ENCODE assay signal across 29 cellular contexts in the genomic region with DNA sequence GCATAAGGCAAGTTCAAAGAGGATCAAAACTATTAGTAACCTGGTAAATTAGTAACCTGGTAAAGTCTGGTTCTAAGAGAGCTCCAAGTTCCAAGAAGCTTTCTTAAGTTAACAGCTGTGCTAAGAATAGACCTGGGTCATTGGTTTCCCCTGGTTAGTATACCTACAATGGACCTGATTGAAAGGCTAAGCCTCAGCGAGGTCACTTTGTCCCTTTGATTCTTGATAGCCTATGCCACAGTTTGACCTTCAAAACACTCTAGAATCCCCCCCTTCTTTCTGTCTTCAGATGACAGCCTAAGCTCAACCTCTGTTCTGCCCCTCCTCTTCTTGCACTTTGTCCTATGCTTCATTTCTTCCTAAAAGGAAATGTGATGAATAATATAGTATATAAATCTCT.
"Had no signal": no experiment of that assay in that cellular context is flagged by ENCODE, and none has a peak within 500 bp of the region (broad histone marks: within the 10 kb centered on the region; RNA-seq: fewer than 3 reads in every experiment).

No MANE protein-coding gene starts in this region.

- ATAC-seq: effector memory CD8-positive, alpha-beta T cell; esophagus mucosa; foreskin keratinocyte; gastrocnemius medialis; gastroesophageal sphincter; heart left ventricle; heart right ventricle had no signal

- H3K27ac Mint-ChIP-seq: dendritic cell treated with granulocyte-macrophage colony-stimulating factor and Interleukin-4, amounts not matched to agents 40 ng/mL and 50 ng/mL, for 4 days; effector memory CD8-positive, alpha-beta T cell; endodermal cell had no signal

- H3K27me3 ChIP-seq: colonic mucosa, esophagus muscularis mucosa, esophagus squamous epithelium, gastrocnemius medialis had no signal

- FAIRE-seq: colon, endometrium, endothelial cell of umbilical vein, frontal cortex had no signal

- H3K9me3 ChIP-seq: colonic mucosa, esophagus muscularis mucosa, esophagus squamous epithelium, gastrocnemius medialis, gastroesophageal sphincter, heart left ventricle had no signal

- H3K4me3 Mint-ChIP-seq: dendritic cell treated with granulocyte-macrophage colony-stimulating factor and Interleukin-4, amounts not matched to agents 40 ng/mL and 50 ng/mL, for 4 days; effector memory CD8-positive, alpha-beta T cell; endodermal cell had no signal

- H3K4me3 ChIP-seq: colonic mucosa, coronary artery, dorsolateral prefrontal cortex, esophagus muscularis mucosa, esophagus squamous epithelium, gastrocnemius medialis, gastroesophageal sphincter, heart left ventricle, heart right ventricle had no signal

- H3K27me3 Mint-ChIP-seq: dendritic cell treated with granulocyte-macrophage colony-stimulating factor and Interleukin-4, amounts not matched to agents 40 ng/mL and 50 ng/mL, for 4 days had no signal

- H3K27ac ChIP-seq: colonic mucosa, coronary artery, dorsolateral prefrontal cortex, epithelial cell of prostate, esophagus muscularis mucosa, esophagus squamous epithelium, foreskin keratinocyte, gastrocnemius medialis, gastroesophageal sphincter, heart left ventricle, heart right ventricle had no signal

- DNase-seq: colonic mucosa; cortex of kidney; dermis blood vessel endothelial cell; dorsolateral prefrontal cortex; effector CD4-positive, alpha-beta T cell; effector CD8-positive, alpha-beta T cell; effector memory CD4-positive, alpha-beta T cell; effector memory CD8-positive, alpha-beta T cell; endodermal cell; erythroblast; esophagus squamous epithelium; foreskin fibroblast; foreskin keratinocyte; foreskin melanocyte; gastrocnemius medialis; glutamatergic neuron; head of caudate nucleus; heart left ventricle; heart right ventricle had no signal

- H3K9me3 Mint-ChIP-seq: dendritic cell treated with granulocyte-macrophage colony-stimulating factor and Interleukin-4, amounts not matched to agents 40 ng/mL and 50 ng/mL, for 4 days; effector memory CD8-positive, alpha-beta T cell had no signal

- H3K4me1 ChIP-seq: colonic mucosa, esophagus muscularis mucosa, esophagus squamous epithelium, foreskin keratinocyte, gastrocnemius medialis, gastroesophageal sphincter had no signal

- H3K36me3 ChIP-seq: colonic mucosa, esophagus muscularis mucosa, esophagus squamous epithelium, gastrocnemius medialis, gastroesophageal sphincter, heart left ventricle, heart right ventricle had no signal
